In the genomic region with DNA sequence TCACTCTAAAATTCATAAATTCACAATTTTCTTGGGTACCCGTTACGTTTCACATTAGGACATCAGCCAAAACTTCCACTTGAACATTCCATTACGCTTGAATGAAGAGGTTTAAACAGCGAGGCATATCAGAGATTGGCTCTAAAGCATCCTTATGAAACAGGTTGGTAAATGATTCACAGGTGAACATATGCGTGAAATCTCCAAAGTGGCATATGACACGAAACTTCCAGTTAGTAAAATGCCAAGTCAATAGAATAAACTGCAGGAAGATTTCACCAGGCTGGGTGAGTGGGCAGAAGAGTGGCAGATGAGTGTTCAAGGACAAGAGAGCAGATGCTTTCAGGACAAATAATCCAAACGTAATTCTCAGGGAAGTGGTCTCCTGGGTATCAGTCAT, we compare ENCODE assay signal across 16 cellular contexts. TPM values are rescaled to one million over a fixed set of nuclear protein-coding genes. Genes with fewer than 3 reads are reported as not detected.
DNase-seq lines count a peak whose midpoint lies in the region; ATAC-seq, FAIRE-seq and TF ChIP-seq lines count a peak whose summit lies in the region.
"Had no signal": no experiment of that assay in that cellular context is flagged by ENCODE, and none has a peak within 500 bp of the region (broad histone marks: within the 10 kb centered on the region; RNA-seq: fewer than 3 reads in every experiment).

No MANE protein-coding gene starts in this region.

- H3K79me2 ChIP-seq in astrocyte (ENCODE audit: insufficient read depth, low read length), result no peaks in the 10 kb centered on the region

- H3K4me3 ChIP-seq in astrocyte (ENCODE audit: insufficient read depth, low read depth, low read length), result no peak overlapping the region
- H3K4me3 ChIP-seq: heart left ventricle, SJCRH30, tibial artery had no signal

- no peaks in the 10 kb centered on the region for H4K20me1 ChIP-seq in astrocyte (ENCODE audit: insufficient read depth, low read length)

- no peak overlapping the region for H3K9ac ChIP-seq in astrocyte (ENCODE audit: low read length)

- no peak overlapping the region for H2AFZ ChIP-seq in astrocyte (ENCODE audit: low read depth, low read length)

- peaks cover 24% of the 10 kb centered on the region for H3K4me1 ChIP-seq in astrocyte (ENCODE audit: insufficient read depth, low read length)

- peaks cover 10% of the 10 kb centered on the region for H3K4me1 Mint-ChIP-seq in T-helper 2 cell treated with Interferon-gamma antibody and Interleukin-4, amounts not matched to agents 5 μg/mL and 100 μg/mL, for 36 hours (ENCODE audit: low read depth)
- peaks cover 28% of the 10 kb centered on the region for H3K4me1 Mint-ChIP-seq in astrocyte (ENCODE audit: low read depth, unreplicated experiment)
- H3K4me1 Mint-ChIP-seq: central memory CD8-positive, alpha-beta T cell had no signal

- H3K9me3 ChIP-seq in astrocyte (ENCODE audit: insufficient read depth, low read depth, low read length), result no peaks in the 10 kb centered on the region
- H3K9me3 ChIP-seq: heart left ventricle, tibial artery had no signal

- no peak overlapping the region for H3K4me2 ChIP-seq in astrocyte (ENCODE audit: low read length)

- TF ChIP-seq CTCF in astrocyte (IDR thresholded peaks at IDR 0.05; ENCODE audit: insufficient read depth, low read depth, low read length), result no peak
- no peak for TF ChIP-seq CTCF in omental fat pad (IDR thresholded peaks at IDR 0.05)

- FAIRE-seq in astrocyte (lab: Jason Lieb, UNC), result no peak

- H3K27me3 ChIP-seq in astrocyte (ENCODE audit: insufficient read depth, low read length), result no peaks in the 10 kb centered on the region
- H3K27me3 ChIP-seq: heart left ventricle, SJCRH30, tibial artery had no signal

- no peaks in the 10 kb centered on the region for H3K9me3 Mint-ChIP-seq in T-helper 2 cell treated with Interferon-gamma antibody and Interleukin-4, amounts not matched to agents 5 μg/mL and 100 μg/mL, for 36 hours
- H3K9me3 Mint-ChIP-seq in astrocyte (ENCODE audit: unreplicated experiment), result no peaks in the 10 kb centered on the region
- H3K9me3 Mint-ChIP-seq: activated naive CD4-positive, alpha-beta T cell treated with anti-CD3 and anti-CD28 coated beads, Interleukin-2, amount 50 U/mL, for 24 hours; central memory CD8-positive, alpha-beta T cell; HFFc6 had no signal

- H3K36me3 Mint-ChIP-seq in T-helper 2 cell treated with Interferon-gamma antibody and Interleukin-4, amounts not matched to agents 5 μg/mL and 100 μg/mL, for 36 hours (ENCODE audit: low read depth), result no peaks in the 10 kb centered on the region
- no peaks in the 10 kb centered on the region for H3K36me3 Mint-ChIP-seq in astrocyte (ENCODE audit: low read depth, unreplicated experiment)

- no peaks in the 10 kb centered on the region for H3K27me3 Mint-ChIP-seq in T-helper 2 cell treated with Interferon-gamma antibody and Interleukin-4, amounts not matched to agents 5 μg/mL and 100 μg/mL, for 36 hours (ENCODE audit: low read depth)
- H3K27me3 Mint-ChIP-seq in astrocyte (ENCODE audit: low read depth, unreplicated experiment), result no peaks in the 10 kb centered on the region
- H3K27me3 Mint-ChIP-seq: activated naive CD4-positive, alpha-beta T cell treated with anti-CD3 and anti-CD28 coated beads, Interleukin-2, amount 50 U/mL, for 24 hours; central memory CD8-positive, alpha-beta T cell had no signal

- ATAC-seq in omental fat pad (ENCODE audit: low FRiP score) (peak; percentile 66), GM21825 (IDR thresholded peaks at IDR 0.05; ENCODE audit: unreplicated experiment) (no peak)
- ATAC-seq: heart left ventricle, left lobe of liver had no signal

- no peak overlapping the region for H3K4me3 Mint-ChIP-seq in T-helper 2 cell treated with Interferon-gamma antibody and Interleukin-4, amounts not matched to agents 5 μg/mL and 100 μg/mL, for 36 hours
- no peak overlapping the region for H3K4me3 Mint-ChIP-seq in astrocyte (ENCODE audit: unreplicated experiment)
- H3K4me3 Mint-ChIP-seq: activated naive CD4-positive, alpha-beta T cell treated with anti-CD3 and anti-CD28 coated beads, Interleukin-2, amount 50 U/mL, for 24 hours; central memory CD8-positive, alpha-beta T cell; HFFc6 had no signal

- peak; percentile 9 for DNase-seq in T-helper 2 cell treated with Interferon-gamma antibody and Interleukin-4, amounts not matched to agents 5 μg/mL and 100 μg/mL, for 36 hours (ENCODE audit: low spot score)
- DNase-seq in T-helper 2 cell (no peak), NCI-H187 treated with DMSO at 0.1 percent for 48 hours (lab: John Stamatoyannopoulos, UW) (peak; percentile 16), astrocyte (ENCODE audit: low read depth) (peak; percentile 57), omental fat pad (ENCODE audit: low spot score) (no peak), EL (no peak), COLO829 (ENCODE audit: low spot score) (no peak)
- DNase-seq: heart left ventricle, HFFc6, NCI-H774, SJCRH30, tibial artery had no signal

- no peak overlapping the region for H3K27ac ChIP-seq in astrocyte (ENCODE audit: low read depth, low read length)
- H3K27ac ChIP-seq: heart left ventricle, SJCRH30, tibial artery had no signal

- H3K36me3 ChIP-seq in astrocyte (ENCODE audit: insufficient read depth, low read length), result no peaks in the 10 kb centered on the region
- H3K36me3 ChIP-seq: heart left ventricle, SJCRH30, tibial artery had no signal

- H3K27ac Mint-ChIP-seq in T-helper 2 cell treated with Interferon-gamma antibody and Interleukin-4, amounts not matched to agents 5 μg/mL and 100 μg/mL, for 36 hours, result no peak overlapping the region
- no peak overlapping the region for H3K27ac Mint-ChIP-seq in astrocyte (ENCODE audit: unreplicated experiment)
- H3K27ac Mint-ChIP-seq: activated naive CD4-positive, alpha-beta T cell treated with anti-CD3 and anti-CD28 coated beads, Interleukin-2, amount 50 U/mL, for 24 hours; HFFc6 had no signal

RNA-seq across cellular contexts. Expression of a gene that starts 33.9 kb away (rescaled TPM):
- total RNA-seq in astrocyte (189 and 194 TPM in 2 replicates), omental fat pad (100 to 1,000 TPM; 111 to 235 (median 146) TPM)

Comparison
In these comparisons a context has a peak if more than half of its experiments do, and no peak if none do; other contexts are left out.
1. DNase-seq: peak in T-helper 2 cell treated with Interferon-gamma antibody and Interleukin-4, amounts not matched to agents 5 μg/mL and 100 μg/mL, for 36 hours (single experiment), NCI-H187 treated with DMSO at 0.1 percent for 48 hours (single experiment) and astrocyte (single experiment); none in T-helper 2 cell (0 of 5), omental fat pad (single experiment), EL (single experiment) and COLO829 (single experiment).